8 cellular contexts compared by ENCODE assay signal in the genomic region with DNA sequence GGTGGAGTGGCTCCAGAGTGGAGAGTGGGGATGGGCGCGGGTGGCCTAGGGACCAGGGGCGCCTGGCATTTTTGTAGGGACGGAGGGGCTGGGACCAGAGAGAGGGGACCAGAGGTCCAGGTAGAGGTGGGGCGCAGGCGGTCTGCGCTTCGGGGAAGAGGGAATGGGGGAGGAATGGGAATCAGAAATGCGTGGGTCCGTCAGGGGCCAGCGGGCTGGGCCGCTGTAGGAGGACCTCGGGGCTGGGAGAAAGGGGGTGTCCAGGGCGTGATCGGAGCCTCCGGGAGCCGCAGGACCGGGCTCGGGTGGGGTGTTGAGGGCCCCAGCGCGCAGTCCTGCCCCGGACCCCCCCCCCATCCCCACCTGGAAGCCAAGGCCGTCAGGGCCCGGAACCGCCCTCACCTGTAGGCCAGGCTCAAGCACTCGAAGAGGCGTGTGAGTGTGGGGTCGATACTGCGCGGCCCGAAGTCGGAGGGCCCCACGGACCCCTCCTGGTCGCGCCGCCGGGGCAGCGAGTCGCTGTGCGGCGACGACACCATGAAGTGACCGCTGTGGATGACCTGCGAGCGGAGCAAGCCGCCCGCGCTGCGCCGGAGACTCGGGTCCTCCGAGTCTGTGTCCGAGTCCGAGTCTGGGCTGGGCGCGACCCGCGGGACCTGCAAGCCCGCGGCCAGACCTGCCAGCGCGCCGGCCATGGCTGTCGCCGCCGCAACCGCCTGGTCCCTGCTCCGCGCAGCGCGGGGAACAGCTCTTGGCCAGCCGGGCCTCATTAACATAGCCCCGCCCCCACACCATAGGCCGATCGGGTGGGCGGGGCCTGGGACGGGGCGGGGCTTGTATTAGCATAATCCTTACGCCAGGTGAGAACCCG. TPM values are rescaled to one million over a fixed set of nuclear protein-coding genes. Genes with fewer than 3 reads are reported as not detected.
DNase-seq lines count a peak whose midpoint lies in the region; FAIRE-seq and TF ChIP-seq lines count a peak whose summit lies in the region.

TSS of gene MLXIPL (minus strand) at position 725 of the 871 bp plus-strand sequence. CDS start at position 695, 30 bp downstream.

- no peak for FAIRE-seq in GM12891 (lab: Jason Lieb, UNC)

- no peak within 1 kb of the TSS for H4K5ac ChIP-seq in mesendoderm (ENCODE audit: low read length)

- no peak within 1 kb of the TSS for H3K27ac ChIP-seq in mesendoderm (ENCODE audit: low read depth, low read length)

- DNase-seq in GM12891 (ENCODE audit: insufficient read length, low spot score) (peak; percentile 68), NCI-H2196 (lab: John Stamatoyannopoulos, UW; ENCODE audit: unreplicated experiment) (peak; percentile 92), mesendoderm (peak; percentile 94), GOT3 (lab: John Stamatoyannopoulos, UW) (no peak), GF-D8 (lab: John Stamatoyannopoulos, UW) (no peak)
- DNase-seq in activated CD8-positive, alpha-beta memory T cell treated with anti-CD3 and anti-CD28 coated beads, Interleukin-2, amount 50 U/mL, for 4 hours = peak; percentile 44
- DNase-seq in stimulated activated CD8-positive, alpha-beta memory T cell treated with anti-CD3 and anti-CD28 coated beads, Interleukin-12 subunit alpha, Interleukin-12 subunit beta, amount 100 ng/mL, for 24 hours (ENCODE audit: extremely low read depth) = peak; percentile 39

- peak within 1 kb of the TSS; percentile 96 for H3K4me2 ChIP-seq in mesendoderm (ENCODE audit: low read length)

- H3K79me1 ChIP-seq in mesendoderm (ENCODE audit: low read length) = no peaks in the 10 kb centered on the region

- H3K9ac ChIP-seq in endocrine pancreas (ENCODE audit: control insufficient read depth, insufficient read depth, low read length) (peak within 1 kb of the TSS; percentile 93), mesendoderm (ENCODE audit: low read length) (peak within 1 kb of the TSS; percentile 72)

- no peak within 1 kb of the TSS for H3K4ac ChIP-seq in mesendoderm (ENCODE audit: low read depth, low read length)

- H3K36me3 ChIP-seq in endocrine pancreas (ENCODE audit: control insufficient read depth, insufficient read depth, low read length) = no peaks in the 10 kb centered on the region
- no peaks in the 10 kb centered on the region for H3K36me3 ChIP-seq in mesendoderm (ENCODE audit: control insufficient read depth, insufficient read depth, low read length)

- H3K18ac ChIP-seq in mesendoderm (ENCODE audit: low read length) = no peak within 1 kb of the TSS

- no peak for TF ChIP-seq POLR2A in GM12891 (IDR thresholded peaks at IDR 0.05; ENCODE audit: low read depth, low read length)

- H3K56ac ChIP-seq in mesendoderm (ENCODE audit: low read length) = peak within 1 kb of the TSS; percentile 91

- no peak within 1 kb of the TSS for H2AK5ac ChIP-seq in mesendoderm (ENCODE audit: low read length)

- H2BK15ac ChIP-seq in mesendoderm (replicated peaks; ENCODE audit: low read depth) = no peak within 1 kb of the TSS

- no peak within 1 kb of the TSS for H4K8ac ChIP-seq in mesendoderm (ENCODE audit: low read depth, low read length)

- peak within 1 kb of the TSS; percentile 80 for H3K23ac ChIP-seq in mesendoderm (ENCODE audit: low read length)

- no peaks in the 10 kb centered on the region for H3K79me2 ChIP-seq in mesendoderm (ENCODE audit: control insufficient read depth, insufficient read depth, low read length)

- H3K9me3 ChIP-seq in endocrine pancreas (ENCODE audit: control insufficient read depth, low read length) = no peaks in the 10 kb centered on the region

- H3K4me3 ChIP-seq in endocrine pancreas (ENCODE audit: control insufficient read depth, insufficient read depth, low read length) (no peak within 1 kb of the TSS), mesendoderm (ENCODE audit: low read length) (peak within 1 kb of the TSS; percentile 42)

- H2BK120ac ChIP-seq in mesendoderm (ENCODE audit: low read depth, low read length) = no peak within 1 kb of the TSS

- no peaks in the 10 kb centered on the region for H3K27me3 ChIP-seq in endocrine pancreas (ENCODE audit: control insufficient read depth, insufficient read depth, low read length)
- no peaks in the 10 kb centered on the region for H3K27me3 ChIP-seq in mesendoderm (ENCODE audit: insufficient read depth, low read length, poor library complexity)

- H3K4me1 ChIP-seq in endocrine pancreas (ENCODE audit: control insufficient read depth, insufficient read depth, low read length) = no peaks in the 10 kb centered on the region
- peaks cover 2% of the 10 kb centered on the region for H3K4me1 ChIP-seq in mesendoderm (ENCODE audit: control insufficient read depth, low read depth, low read length)

- H2BK5ac ChIP-seq in mesendoderm (ENCODE audit: low read length) = no peak within 1 kb of the TSS

- WGBS in mesendoderm (ENCODE audit: extremely low coverage, insufficient coverage, low lambda C conversion rate) = no CpG with 5 or more reads among the region's 80 CpGs

TF ChIP-seq in GM12891, 5 proteins besides CTCF, POLR2A, EP300 and RAD21:
- TF ChIP-seq SPI1 (IDR thresholded peaks at IDR 0.05; ENCODE audit: low read depth, low read length) (no peak), POU2F2 (IDR thresholded peaks at IDR 0.05; ENCODE audit: low read depth, low read length) (no peak), POLR2AphosphoS5 (IDR thresholded peaks at IDR 0.05; ENCODE audit: low read depth, low read length) (no peak), PAX5 (IDR thresholded peaks at IDR 0.05; ENCODE audit: insufficient read depth, low read length, severe bottlenecking) (no peak)
TF ChIP-seq in GM12891: peak in this region for 0.

RNA-seq across cellular contexts. Expression of gene MLXIPL, which starts in this region (rescaled TPM):
- not detected for polyA plus RNA-seq in GM12891 (2012; ENCODE audit: low read depth, missing spikeins)
- polyA plus RNA-seq in mesendoderm (2013, experiment 1 of 2) = 1.6 TPM
- 2.0 TPM for polyA plus RNA-seq in mesendoderm (2013, experiment 2 of 2)

Comparison
In these comparisons a context has a peak if more than half of its experiments do, and no peak if none do; other contexts are left out.
1. DNase-seq: peak in GM12891 (single experiment), NCI-H2196 (single experiment), activated CD8-positive, alpha-beta memory T cell treated with anti-CD3 and anti-CD28 coated beads, Interleukin-2, amount 50 U/mL, for 4 hours (single experiment), mesendoderm (single experiment) and stimulated activated CD8-positive, alpha-beta memory T cell treated with anti-CD3 and anti-CD28 coated beads, Interleukin-12 subunit alpha, Interleukin-12 subunit beta, amount 100 ng/mL, for 24 hours (single experiment); none in GOT3 (single experiment) and GF-D8 (single experiment).